In genomic region chr2:40224321-40224720, GRCh38 we compare ENCODE assay signal across 16 cellular contexts.
DNase-seq lines count a peak whose midpoint lies in the region; ATAC-seq and TF ChIP-seq lines count a peak whose summit lies in the region.
"Had no signal": no experiment of that assay in that cellular context is flagged by ENCODE, and none has a peak within 500 bp of the region (broad histone marks: within the 10 kb centered on the region; RNA-seq: fewer than 3 reads in every experiment).

No MANE protein-coding gene starts in this region.

- H3K4me1 ChIP-seq in cardiac muscle cell (ENCODE audit: low read depth) = peaks cover 35% of the 10 kb centered on the region
- H3K4me1 ChIP-seq in heart right ventricle = peaks cover 12 to 76% (median 37%) of the 10 kb centered on the region in 9 donors
- H3K4me1 ChIP-seq: A549 had no signal

- intact Hi-C loops in heart right ventricle (cut with DNase I) = no loop called here

- DNase-seq in cardiac muscle cell (ENCODE audit: low read depth in 1 of 2, low spot score in 1 of 2) (no peak), heart right ventricle (no peak), NCI-H2227 treated with DMSO at 0.1 percent for 48 hours (lab: John Stamatoyannopoulos, UW) (peak; percentile 39), mesothelial cell of epicardium (ENCODE audit: low spot score in 2 of 2, unreplicated experiment in 2 of 2) (no peak), DMS 273 treated with DMSO at 0.1 percent for 48 hours (lab: John Stamatoyannopoulos, UW) (no peak), kidney glomerular epithelial cell (lab: John Stamatoyannopoulos, UW) (no peak)
- DNase-seq: BE2C; CD4-positive, alpha-beta memory T cell; DND-41; GDM1; GOT3; H9 had no signal

- H3K4me3 ChIP-seq in cardiac muscle cell = no peak overlapping the region
- H3K4me3 ChIP-seq in heart right ventricle = no peak overlapping the region
- H3K4me3 ChIP-seq: A549 had no signal

- H3K27ac ChIP-seq in cardiac muscle cell = peak overlapping the region; percentile 8
- peak overlapping the region in 1 of 10 donors; percentile 16 for H3K27ac ChIP-seq in heart right ventricle
- H3K27ac ChIP-seq: A549, C4-2B had no signal

- no peaks in the 10 kb centered on the region for H3K27me3 Mint-ChIP-seq in mesothelial cell of epicardium (ENCODE audit: low read depth)
- H3K27me3 Mint-ChIP-seq: CD4-positive, alpha-beta memory T cell had no signal

- ATAC-seq in heart right ventricle (no peak), HG03135 (IDR thresholded peaks at IDR 0.05; ENCODE audit: unreplicated experiment) (no peak)
- ATAC-seq: A549, HepG2 had no signal

- H3K9me3 ChIP-seq in cardiac muscle cell (ENCODE audit: low read depth) = no peaks in the 10 kb centered on the region
- H3K9me3 ChIP-seq in heart right ventricle = peaks cover 0 to 14% (median 0%) of the 10 kb centered on the region in 11 donors
- H3K9me3 ChIP-seq: A549, BE2C had no signal

- TF ChIP-seq CTCF in cardiac muscle cell (IDR thresholded peaks at IDR 0.05; ENCODE audit: low read depth, low read length) = no peak
- TF ChIP-seq CTCF in heart right ventricle (IDR thresholded peaks at IDR 0.05) = no peak
- no peak for TF ChIP-seq CTCF in mesothelial cell of epicardium (IDR thresholded peaks at IDR 0.05; ENCODE audit: unreplicated experiment)

- peaks cover 35% of the 10 kb centered on the region for H3K4me1 Mint-ChIP-seq in mesothelial cell of epicardium
- H3K4me1 Mint-ChIP-seq: CD4-positive, alpha-beta memory T cell had no signal

- no peak overlapping the region for H3K4me3 Mint-ChIP-seq in mesothelial cell of epicardium
- H3K4me3 Mint-ChIP-seq: CD4-positive, alpha-beta memory T cell; H9 had no signal

- peaks cover 14% of the 10 kb centered on the region for H3K9me3 Mint-ChIP-seq in mesothelial cell of epicardium

- peaks cover 7% of the 10 kb centered on the region for H3K36me3 Mint-ChIP-seq in mesothelial cell of epicardium
- H3K36me3 Mint-ChIP-seq: CD4-positive, alpha-beta memory T cell had no signal

- H3K36me3 ChIP-seq in cardiac muscle cell (peaks cover 3% of the 10 kb centered on the region), heart right ventricle (no peaks in the 10 kb centered on the region)
- H3K36me3 ChIP-seq: BE2C had no signal

- 53 to 55% methylated on average over 4 of the region's 4 CpGs for WGBS in heart right ventricle, 2 donors

- H3K27me3 ChIP-seq in cardiac muscle cell (no peaks in the 10 kb centered on the region), heart right ventricle (no peaks in the 10 kb centered on the region)
- H3K27me3 ChIP-seq: BE2C had no signal

- peak overlapping the region; percentile 30 for H3K27ac Mint-ChIP-seq in mesothelial cell of epicardium
- H3K27ac Mint-ChIP-seq: CD4-positive, alpha-beta memory T cell; H9 had no signal
